In genomic region chr12:92292016-92292415, GRCh38 we compare ENCODE assay signal across 19 cellular contexts.
DNase-seq lines count a peak whose midpoint lies in the region; ATAC-seq and TF ChIP-seq lines count a peak whose summit lies in the region.
"Had no signal": no experiment of that assay in that cellular context is flagged by ENCODE, and none has a peak within 500 bp of the region (broad histone marks: within the 10 kb centered on the region; RNA-seq: fewer than 3 reads in every experiment).

No MANE protein-coding gene starts in this region.

- peak overlapping the region; percentile 62 for H3K27ac Mint-ChIP-seq in progenitor cell of endocrine pancreas
- H3K27ac Mint-ChIP-seq: CD14-positive monocyte had no signal

- H3K27me3 Mint-ChIP-seq in progenitor cell of endocrine pancreas = no peaks in the 10 kb centered on the region

- H3K4me1 Mint-ChIP-seq in progenitor cell of endocrine pancreas (ENCODE audit: low read depth) = peaks cover 29% of the 10 kb centered on the region

- H3K36me3 Mint-ChIP-seq in progenitor cell of endocrine pancreas (ENCODE audit: insufficient read depth) = no peaks in the 10 kb centered on the region
- H3K36me3 Mint-ChIP-seq: CD14-positive monocyte had no signal

- no peak for ATAC-seq in GM19463 (IDR thresholded peaks at IDR 0.05; ENCODE audit: unreplicated experiment)
- ATAC-seq in GM21717 (IDR thresholded peaks at IDR 0.05; ENCODE audit: unreplicated experiment) = no peak
- ATAC-seq: Right ventricle myocardium inferior had no signal

- H3K4me3 Mint-ChIP-seq in progenitor cell of endocrine pancreas (ENCODE audit: low read depth) = no peak overlapping the region
- H3K4me3 Mint-ChIP-seq: CD14-positive monocyte had no signal

- no peak overlapping the region for H3K4me3 ChIP-seq in AG10803 (ENCODE audit: low read length)
- H3K4me3 ChIP-seq: Peyer's patch had no signal

- no peak for TF ChIP-seq CTCF in AG10803 (conservative IDR thresholded peaks at IDR 0.05; ENCODE audit: low read length)
- no peak for TF ChIP-seq CTCF in progenitor cell of endocrine pancreas (IDR thresholded peaks at IDR 0.05; ENCODE audit: unreplicated experiment)

- DNase-seq in AG10803 (ENCODE audit: low read depth) (peak; percentile 33), M059J (ENCODE audit: low read depth) (peak; percentile 43), fibroblast of peridontal ligament (ENCODE audit: extremely low read depth) (peak; percentile 47), progenitor cell of endocrine pancreas (ENCODE audit: low spot score, unreplicated experiment) (no peak), GM19238 (ENCODE audit: insufficient read length, low spot score) (no peak)
- DNase-seq in activated CD4-positive, alpha-beta T cell treated with anti-CD3 and anti-CD28 coated beads, Interleukin-2, amount 50 U/mL, for 4 hours = no peak
- DNase-seq: DMS79, Kasumi-1, MM.1S, NCI-H1092 treated with DMSO at 0.1 percent for 48 hours, NCI-H146, NCI-H2081, NCI-H2171 treated with DMSO at 0.1 percent for 48 hours, NCI-H446 treated with DMSO at 0.1 percent for 48 hours, Peyer's patch had no signal

- H3K9me3 Mint-ChIP-seq in progenitor cell of endocrine pancreas (ENCODE audit: low read depth) = no peaks in the 10 kb centered on the region

Comparison
In these comparisons a context has a peak if more than half of its experiments do, and no peak if none do; other contexts are left out.
1. DNase-seq: peak in AG10803 (single experiment), M059J (single experiment) and fibroblast of peridontal ligament (single experiment); none in progenitor cell of endocrine pancreas (single experiment), activated CD4-positive, alpha-beta T cell treated with anti-CD3 and anti-CD28 coated beads, Interleukin-2, amount 50 U/mL, for 4 hours (0 of 2) and GM19238 (single experiment).